Comparison of ENCODE assay signal across 12 cellular contexts in genomic region chr14:100056431-100056830, GRCh38.
"Had no signal": no experiment of that assay in that cellular context is flagged by ENCODE, and none has a peak within 500 bp of the region (broad histone marks: within the 10 kb centered on the region; RNA-seq: fewer than 3 reads in every experiment).

No MANE protein-coding gene starts in this region.

- DNase-seq: activated CD4-positive, alpha-beta T cell treated with anti-CD3 and anti-CD28 coated beads, Interleukin-2, amount 50 U/mL, for 4 hours; activated naive CD4-positive, alpha-beta T cell treated with anti-CD3 and anti-CD28 coated beads for 36 hours; gastrocnemius medialis; heart left ventricle; pancreas; stimulated activated CD4-positive, alpha-beta T cell treated with anti-CD3 and anti-CD28 coated beads, Interleukin-1b, Interleukin-23, amount 100 ng/mL, for 48 hours; upper lobe of right lung had no signal

- H3K27ac ChIP-seq: pancreas, upper lobe of right lung had no signal

- H3K4me3 Mint-ChIP-seq: brain; dendritic cell treated with granulocyte-macrophage colony-stimulating factor and Interleukin-4, amounts not matched to agents 40 ng/mL and 50 ng/mL, for 4 days; effector memory CD8-positive, alpha-beta T cell had no signal

- H3K36me3 ChIP-seq: gastrocnemius medialis, heart left ventricle, pancreas, thoracic aorta, upper lobe of right lung had no signal

- ATAC-seq: gastrocnemius medialis had no signal

- H3K4me1 ChIP-seq: pancreas had no signal

- H3K9me3 Mint-ChIP-seq: activated naive CD4-positive, alpha-beta T cell treated with anti-CD3 and anti-CD28 coated beads for 36 hours; dendritic cell treated with granulocyte-macrophage colony-stimulating factor and Interleukin-4, amounts not matched to agents 40 ng/mL and 50 ng/mL, for 4 days; effector memory CD8-positive, alpha-beta T cell; immature natural killer cell had no signal

- H3K4me3 ChIP-seq: gastrocnemius medialis, heart left ventricle, pancreas, thoracic aorta, upper lobe of right lung had no signal

- H3K27ac Mint-ChIP-seq: dendritic cell treated with granulocyte-macrophage colony-stimulating factor and Interleukin-4, amounts not matched to agents 40 ng/mL and 50 ng/mL, for 4 days had no signal

- H3K9me3 ChIP-seq: gastrocnemius medialis, heart left ventricle, pancreas, thoracic aorta, upper lobe of right lung had no signal

- H3K27me3 ChIP-seq: gastrocnemius medialis, heart left ventricle, pancreas, upper lobe of right lung had no signal

- H3K27me3 Mint-ChIP-seq: brain; dendritic cell treated with granulocyte-macrophage colony-stimulating factor and Interleukin-4, amounts not matched to agents 40 ng/mL and 50 ng/mL, for 4 days; effector memory CD8-positive, alpha-beta T cell had no signal
